ENCODE assay signal across 1 cellular context in the genomic region with DNA sequence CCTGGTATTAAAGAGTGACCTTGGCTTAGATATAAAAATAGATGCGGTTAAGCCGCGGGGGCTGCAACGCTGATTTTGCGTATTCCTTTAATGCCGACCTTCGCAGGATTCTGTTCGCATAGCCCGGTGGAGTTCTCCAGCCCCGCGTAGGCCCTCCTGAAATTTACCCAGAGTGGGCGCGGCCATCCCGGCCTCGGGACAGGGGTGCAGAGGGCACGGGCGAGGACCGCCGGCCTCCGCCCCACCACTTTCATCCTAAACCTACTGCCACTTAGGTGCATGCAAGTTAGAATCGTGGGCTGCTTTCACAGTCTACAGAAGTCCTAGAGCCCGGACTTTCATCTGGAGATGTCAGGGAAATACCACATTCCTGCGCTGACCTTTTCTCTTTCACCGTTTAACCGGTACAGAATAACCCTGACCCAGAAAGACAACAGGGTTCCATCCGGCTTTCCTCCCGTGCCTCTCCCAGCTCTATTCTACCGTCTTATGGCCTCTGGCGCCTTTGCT.
TF ChIP-seq lines count a peak whose summit lies in the region.

No MANE protein-coding gene starts in this region.

TF ChIP-seq in HepG2, 621 proteins besides CTCF, POLR2A, EP300 and RAD21 (continued from another document and continues in another):
- TF ChIP-seq, protein P1, sequence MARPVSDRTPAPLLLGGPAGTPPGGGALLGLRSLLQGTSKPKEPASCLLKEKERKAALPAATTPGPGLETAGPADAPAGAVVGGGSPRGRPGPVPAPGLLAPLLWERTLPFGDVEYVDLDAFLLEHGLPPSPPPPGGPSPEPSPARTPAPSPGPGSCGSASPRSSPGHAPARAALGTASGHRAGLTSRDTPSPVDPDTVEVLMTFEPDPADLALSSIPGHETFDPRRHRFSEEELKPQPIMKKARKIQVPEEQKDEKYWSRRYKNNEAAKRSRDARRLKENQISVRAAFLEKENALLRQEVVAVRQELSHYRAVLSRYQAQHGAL (CRISPR knock-in tag; IDR thresholded peaks at IDR 0.05; ENCODE audit: not compliant biosample characterization), result no peak
- TF ChIP-seq SALL2 (CRISPR knock-in tag; IDR thresholded peaks at IDR 0.05) (peak; percentile 56; the same call in 1 of the 2 replicates), ZNF543 (CRISPR knock-in tag; IDR thresholded peaks at IDR 0.05) (no peak), IRF2 (CRISPR knock-in tag; IDR thresholded peaks at IDR 0.05) (peak; percentile 52; the same call in 1 of the 2 replicates), MTA1 (CRISPR knock-in tag; IDR thresholded peaks at IDR 0.05; ENCODE audit: borderline replicate concordance) (peak; percentile 58; the same call in 1 of the 2 replicates), TBX2 (CRISPR knock-in tag; IDR thresholded peaks at IDR 0.05; ENCODE audit: borderline replicate concordance) (peak; percentile 79), JARID2 (CRISPR knock-in tag; IDR thresholded peaks at IDR 0.05; ENCODE audit: insufficient replicate concordance) (no peak), SMAD3 (CRISPR knock-in tag; IDR thresholded peaks at IDR 0.05) (0 out of 2 replicates have a peak, but pooled peaks have one; percentile 54), CCAR2 (optimal IDR thresholded peaks at IDR 0.05; ENCODE audit: low read depth, low read length) (no peak), FOXA3 (CRISPR knock-in tag; IDR thresholded peaks at IDR 0.05) (no peak), ZNF207 (IDR thresholded peaks at IDR 0.05; ENCODE audit: borderline replicate concordance) (no peak), PCBP1 (IDR thresholded peaks at IDR 0.05; ENCODE audit: borderline replicate concordance, low read depth, low read length) (no peak), KLF6 (CRISPR knock-in tag; IDR thresholded peaks at IDR 0.05) (0 out of 2 replicates have a peak, but pooled peaks have one; percentile 27), ZNF550 (CRISPR knock-in tag; IDR thresholded peaks at IDR 0.05; ENCODE audit: borderline replicate concordance) (no peak), ZNF180 (CRISPR knock-in tag; IDR thresholded peaks at IDR 0.05; ENCODE audit: borderline replicate concordance, low read depth) (no peak), ZNF431 (CRISPR knock-in tag; IDR thresholded peaks at IDR 0.05; ENCODE audit: borderline replicate concordance, low read depth) (no peak), RFX3 (CRISPR knock-in tag; IDR thresholded peaks at IDR 0.05) (no peak), SOX5 (CRISPR knock-in tag; IDR thresholded peaks at IDR 0.05; ENCODE audit: borderline replicate concordance) (peak; percentile 80; the same call in 1 of the 2 replicates), BHLHE40 (IDR thresholded peaks at IDR 0.05; ENCODE audit: low read length) (peak; percentile 52), ZSCAN9 (CRISPR knock-in tag; IDR thresholded peaks at IDR 0.05; ENCODE audit: borderline replicate concordance) (peak; percentile 35; the same call in 1 of the 2 replicates), ZNF383 (CRISPR knock-in tag; IDR thresholded peaks at IDR 0.05; ENCODE audit: borderline replicate concordance) (no peak), ARNT (IDR thresholded peaks at IDR 0.05) (no peak), SNAI1 (CRISPR knock-in tag; IDR thresholded peaks at IDR 0.05; ENCODE audit: borderline replicate concordance) (no peak), HNRNPLL (IDR thresholded peaks at IDR 0.05; ENCODE audit: low read depth, low read length, poor library complexity, severe bottlenecking) (peak; percentile 69), KAT2B (IDR thresholded peaks at IDR 0.05; ENCODE audit: borderline replicate concordance, low read depth, low read length) (no peak), NFKBIZ (CRISPR knock-in tag; IDR thresholded peaks at IDR 0.05) (no peak), ZNF121 (CRISPR knock-in tag; IDR thresholded peaks at IDR 0.05) (0 out of 2 replicates have a peak, but pooled peaks have one; percentile 36), ZFP1 (CRISPR knock-in tag; IDR thresholded peaks at IDR 0.05) (peak; percentile 39; the same call in 1 of the 2 replicates)
- TF ChIP-seq, protein P2, sequence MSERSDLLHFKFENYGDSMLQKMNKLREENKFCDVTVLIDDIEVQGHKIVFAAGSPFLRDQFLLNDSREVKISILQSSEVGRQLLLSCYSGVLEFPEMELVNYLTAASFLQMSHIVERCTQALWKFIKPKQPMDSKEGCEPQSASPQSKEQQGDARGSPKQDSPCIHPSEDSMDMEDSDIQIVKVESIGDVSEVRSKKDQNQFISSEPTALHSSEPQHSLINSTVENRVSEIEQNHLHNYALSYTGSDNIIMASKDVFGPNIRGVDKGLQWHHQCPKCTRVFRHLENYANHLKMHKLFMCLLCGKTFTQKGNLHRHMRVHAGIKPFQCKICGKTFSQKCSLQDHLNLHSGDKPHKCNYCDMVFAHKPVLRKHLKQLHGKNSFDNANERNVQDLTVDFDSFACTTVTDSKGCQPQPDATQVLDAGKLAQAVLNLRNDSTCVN (CRISPR knock-in tag; IDR thresholded peaks at IDR 0.05; ENCODE audit: borderline replicate concordance), result peak; percentile 96
- TF ChIP-seq, protein P3, sequence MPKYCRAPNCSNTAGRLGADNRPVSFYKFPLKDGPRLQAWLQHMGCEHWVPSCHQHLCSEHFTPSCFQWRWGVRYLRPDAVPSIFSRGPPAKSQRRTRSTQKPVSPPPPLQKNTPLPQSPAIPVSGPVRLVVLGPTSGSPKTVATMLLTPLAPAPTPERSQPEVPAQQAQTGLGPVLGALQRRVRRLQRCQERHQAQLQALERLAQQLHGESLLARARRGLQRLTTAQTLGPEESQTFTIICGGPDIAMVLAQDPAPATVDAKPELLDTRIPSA (CRISPR knock-in tag; IDR thresholded peaks at IDR 0.05; ENCODE audit: borderline replicate concordance), result no peak
- TF ChIP-seq, protein P4, sequence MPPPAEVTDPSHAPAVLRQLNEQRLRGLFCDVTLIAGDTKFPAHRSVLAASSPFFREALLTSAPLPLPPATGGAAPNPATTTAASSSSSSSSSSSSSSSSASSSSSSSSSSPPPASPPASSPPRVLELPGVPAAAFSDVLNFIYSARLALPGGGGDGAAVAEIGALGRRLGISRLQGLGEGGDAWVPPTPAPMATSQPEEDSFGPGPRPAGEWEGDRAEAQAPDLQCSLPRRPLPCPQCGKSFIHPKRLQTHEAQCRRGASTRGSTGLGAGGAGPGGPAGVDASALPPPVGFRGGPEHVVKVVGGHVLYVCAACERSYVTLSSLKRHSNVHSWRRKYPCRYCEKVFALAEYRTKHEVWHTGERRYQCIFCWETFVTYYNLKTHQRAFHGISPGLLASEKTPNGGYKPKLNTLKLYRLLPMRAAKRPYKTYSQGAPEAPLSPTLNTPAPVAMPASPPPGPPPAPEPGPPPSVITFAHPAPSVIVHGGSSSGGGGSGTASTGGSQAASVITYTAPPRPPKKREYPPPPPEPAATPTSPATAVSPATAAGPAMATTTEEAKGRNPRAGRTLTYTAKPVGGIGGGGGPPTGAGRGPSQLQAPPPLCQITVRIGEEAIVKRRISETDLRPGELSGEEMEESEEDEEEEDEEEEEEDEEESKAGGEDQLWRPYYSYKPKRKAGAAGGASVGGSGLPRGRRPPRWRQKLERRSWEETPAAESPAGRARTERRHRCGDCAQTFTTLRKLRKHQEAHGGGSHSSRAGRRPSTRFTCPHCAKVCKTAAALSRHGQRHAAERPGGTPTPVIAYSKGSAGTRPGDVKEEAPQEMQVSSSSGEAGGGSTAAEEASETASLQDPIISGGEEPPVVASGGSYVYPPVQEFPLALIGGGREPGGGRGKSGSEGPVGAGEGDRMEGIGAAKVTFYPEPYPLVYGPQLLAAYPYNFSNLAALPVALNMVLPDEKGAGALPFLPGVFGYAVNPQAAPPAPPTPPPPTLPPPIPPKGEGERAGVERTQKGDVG (CRISPR knock-in tag; IDR thresholded peaks at IDR 0.05; ENCODE audit: borderline replicate concordance), result peak; percentile 65; the same call in 1 of the 2 replicates
- TF ChIP-seq, protein P5, sequence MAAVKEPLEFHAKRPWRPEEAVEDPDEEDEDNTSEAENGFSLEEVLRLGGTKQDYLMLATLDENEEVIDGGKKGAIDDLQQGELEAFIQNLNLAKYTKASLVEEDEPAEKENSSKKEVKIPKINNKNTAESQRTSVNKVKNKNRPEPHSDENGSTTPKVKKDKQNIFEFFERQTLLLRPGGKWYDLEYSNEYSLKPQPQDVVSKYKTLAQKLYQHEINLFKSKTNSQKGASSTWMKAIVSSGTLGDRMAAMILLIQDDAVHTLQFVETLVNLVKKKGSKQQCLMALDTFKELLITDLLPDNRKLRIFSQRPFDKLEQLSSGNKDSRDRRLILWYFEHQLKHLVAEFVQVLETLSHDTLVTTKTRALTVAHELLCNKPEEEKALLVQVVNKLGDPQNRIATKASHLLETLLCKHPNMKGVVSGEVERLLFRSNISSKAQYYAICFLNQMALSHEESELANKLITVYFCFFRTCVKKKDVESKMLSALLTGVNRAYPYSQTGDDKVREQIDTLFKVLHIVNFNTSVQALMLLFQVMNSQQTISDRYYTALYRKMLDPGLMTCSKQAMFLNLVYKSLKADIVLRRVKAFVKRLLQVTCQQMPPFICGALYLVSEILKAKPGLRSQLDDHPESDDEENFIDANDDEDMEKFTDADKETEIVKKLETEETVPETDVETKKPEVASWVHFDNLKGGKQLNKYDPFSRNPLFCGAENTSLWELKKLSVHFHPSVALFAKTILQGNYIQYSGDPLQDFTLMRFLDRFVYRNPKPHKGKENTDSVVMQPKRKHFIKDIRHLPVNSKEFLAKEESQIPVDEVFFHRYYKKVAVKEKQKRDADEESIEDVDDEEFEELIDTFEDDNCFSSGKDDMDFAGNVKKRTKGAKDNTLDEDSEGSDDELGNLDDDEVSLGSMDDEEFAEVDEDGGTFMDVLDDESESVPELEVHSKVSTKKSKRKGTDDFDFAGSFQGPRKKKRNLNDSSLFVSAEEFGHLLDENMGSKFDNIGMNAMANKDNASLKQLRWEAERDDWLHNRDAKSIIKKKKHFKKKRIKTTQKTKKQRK (IDR thresholded peaks at IDR 0.05; ENCODE audit: low read length), result no peak
- TF ChIP-seq, protein P6, sequence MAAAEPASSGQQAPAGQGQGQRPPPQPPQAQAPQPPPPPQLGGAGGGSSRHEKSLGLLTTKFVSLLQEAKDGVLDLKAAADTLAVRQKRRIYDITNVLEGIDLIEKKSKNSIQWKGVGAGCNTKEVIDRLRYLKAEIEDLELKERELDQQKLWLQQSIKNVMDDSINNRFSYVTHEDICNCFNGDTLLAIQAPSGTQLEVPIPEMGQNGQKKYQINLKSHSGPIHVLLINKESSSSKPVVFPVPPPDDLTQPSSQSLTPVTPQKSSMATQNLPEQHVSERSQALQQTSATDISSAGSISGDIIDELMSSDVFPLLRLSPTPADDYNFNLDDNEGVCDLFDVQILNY (CRISPR knock-in tag; conservative IDR thresholded peaks at IDR 0.05), result no peak
- TF ChIP-seq, protein P7, sequence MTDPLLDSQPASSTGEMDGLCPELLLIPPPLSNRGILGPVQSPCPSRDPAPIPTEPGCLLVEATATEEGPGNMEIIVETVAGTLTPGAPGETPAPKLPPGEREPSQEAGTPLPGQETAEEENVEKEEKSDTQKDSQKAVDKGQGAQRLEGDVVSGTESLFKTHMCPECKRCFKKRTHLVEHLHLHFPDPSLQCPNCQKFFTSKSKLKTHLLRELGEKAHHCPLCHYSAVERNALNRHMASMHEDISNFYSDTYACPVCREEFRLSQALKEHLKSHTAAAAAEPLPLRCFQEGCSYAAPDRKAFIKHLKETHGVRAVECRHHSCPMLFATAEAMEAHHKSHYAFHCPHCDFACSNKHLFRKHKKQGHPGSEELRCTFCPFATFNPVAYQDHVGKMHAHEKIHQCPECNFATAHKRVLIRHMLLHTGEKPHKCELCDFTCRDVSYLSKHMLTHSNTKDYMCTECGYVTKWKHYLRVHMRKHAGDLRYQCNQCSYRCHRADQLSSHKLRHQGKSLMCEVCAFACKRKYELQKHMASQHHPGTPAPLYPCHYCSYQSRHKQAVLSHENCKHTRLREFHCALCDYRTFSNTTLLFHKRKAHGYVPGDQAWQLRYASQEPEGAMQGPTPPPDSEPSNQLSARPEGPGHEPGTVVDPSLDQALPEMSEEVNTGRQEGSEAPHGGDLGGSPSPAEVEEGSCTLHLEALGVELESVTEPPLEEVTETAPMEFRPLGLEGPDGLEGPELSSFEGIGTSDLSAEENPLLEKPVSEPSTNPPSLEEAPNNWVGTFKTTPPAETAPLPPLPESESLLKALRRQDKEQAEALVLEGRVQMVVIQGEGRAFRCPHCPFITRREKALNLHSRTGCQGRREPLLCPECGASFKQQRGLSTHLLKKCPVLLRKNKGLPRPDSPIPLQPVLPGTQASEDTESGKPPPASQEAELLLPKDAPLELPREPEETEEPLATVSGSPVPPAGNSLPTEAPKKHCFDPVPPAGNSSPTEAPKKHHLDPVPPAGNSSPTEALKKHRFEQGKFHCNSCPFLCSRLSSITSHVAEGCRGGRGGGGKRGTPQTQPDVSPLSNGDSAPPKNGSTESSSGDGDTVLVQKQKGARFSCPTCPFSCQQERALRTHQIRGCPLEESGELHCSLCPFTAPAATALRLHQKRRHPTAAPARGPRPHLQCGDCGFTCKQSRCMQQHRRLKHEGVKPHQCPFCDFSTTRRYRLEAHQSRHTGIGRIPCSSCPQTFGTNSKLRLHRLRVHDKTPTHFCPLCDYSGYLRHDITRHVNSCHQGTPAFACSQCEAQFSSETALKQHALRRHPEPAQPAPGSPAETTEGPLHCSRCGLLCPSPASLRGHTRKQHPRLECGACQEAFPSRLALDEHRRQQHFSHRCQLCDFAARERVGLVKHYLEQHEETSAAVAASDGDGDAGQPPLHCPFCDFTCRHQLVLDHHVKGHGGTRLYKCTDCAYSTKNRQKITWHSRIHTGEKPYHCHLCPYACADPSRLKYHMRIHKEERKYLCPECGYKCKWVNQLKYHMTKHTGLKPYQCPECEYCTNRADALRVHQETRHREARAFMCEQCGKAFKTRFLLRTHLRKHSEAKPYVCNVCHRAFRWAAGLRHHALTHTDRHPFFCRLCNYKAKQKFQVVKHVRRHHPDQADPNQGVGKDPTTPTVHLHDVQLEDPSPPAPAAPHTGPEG (CRISPR knock-in tag; IDR thresholded peaks at IDR 0.05), result no peak
- TF ChIP-seq, protein P8, sequence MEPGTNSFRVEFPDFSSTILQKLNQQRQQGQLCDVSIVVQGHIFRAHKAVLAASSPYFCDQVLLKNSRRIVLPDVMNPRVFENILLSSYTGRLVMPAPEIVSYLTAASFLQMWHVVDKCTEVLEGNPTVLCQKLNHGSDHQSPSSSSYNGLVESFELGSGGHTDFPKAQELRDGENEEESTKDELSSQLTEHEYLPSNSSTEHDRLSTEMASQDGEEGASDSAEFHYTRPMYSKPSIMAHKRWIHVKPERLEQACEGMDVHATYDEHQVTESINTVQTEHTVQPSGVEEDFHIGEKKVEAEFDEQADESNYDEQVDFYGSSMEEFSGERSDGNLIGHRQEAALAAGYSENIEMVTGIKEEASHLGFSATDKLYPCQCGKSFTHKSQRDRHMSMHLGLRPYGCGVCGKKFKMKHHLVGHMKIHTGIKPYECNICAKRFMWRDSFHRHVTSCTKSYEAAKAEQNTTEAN (CRISPR knock-in tag; conservative IDR thresholded peaks at IDR 0.05), result 0 out of 2 replicates have a peak, but pooled peaks have one; percentile 12
- TF ChIP-seq, protein P9, sequence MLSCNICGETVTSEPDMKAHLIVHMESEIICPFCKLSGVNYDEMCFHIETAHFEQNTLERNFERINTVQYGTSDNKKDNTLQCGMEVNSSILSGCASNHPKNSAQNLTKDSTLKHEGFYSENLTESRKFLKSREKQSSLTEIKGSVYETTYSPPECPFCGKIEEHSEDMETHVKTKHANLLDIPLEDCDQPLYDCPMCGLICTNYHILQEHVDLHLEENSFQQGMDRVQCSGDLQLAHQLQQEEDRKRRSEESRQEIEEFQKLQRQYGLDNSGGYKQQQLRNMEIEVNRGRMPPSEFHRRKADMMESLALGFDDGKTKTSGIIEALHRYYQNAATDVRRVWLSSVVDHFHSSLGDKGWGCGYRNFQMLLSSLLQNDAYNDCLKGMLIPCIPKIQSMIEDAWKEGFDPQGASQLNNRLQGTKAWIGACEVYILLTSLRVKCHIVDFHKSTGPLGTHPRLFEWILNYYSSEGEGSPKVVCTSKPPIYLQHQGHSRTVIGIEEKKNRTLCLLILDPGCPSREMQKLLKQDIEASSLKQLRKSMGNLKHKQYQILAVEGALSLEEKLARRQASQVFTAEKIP (CRISPR knock-in tag; IDR thresholded peaks at IDR 0.05; ENCODE audit: borderline replicate concordance), result no peak
